ENCODE assay signal across 8 cellular contexts in the genomic region with DNA sequence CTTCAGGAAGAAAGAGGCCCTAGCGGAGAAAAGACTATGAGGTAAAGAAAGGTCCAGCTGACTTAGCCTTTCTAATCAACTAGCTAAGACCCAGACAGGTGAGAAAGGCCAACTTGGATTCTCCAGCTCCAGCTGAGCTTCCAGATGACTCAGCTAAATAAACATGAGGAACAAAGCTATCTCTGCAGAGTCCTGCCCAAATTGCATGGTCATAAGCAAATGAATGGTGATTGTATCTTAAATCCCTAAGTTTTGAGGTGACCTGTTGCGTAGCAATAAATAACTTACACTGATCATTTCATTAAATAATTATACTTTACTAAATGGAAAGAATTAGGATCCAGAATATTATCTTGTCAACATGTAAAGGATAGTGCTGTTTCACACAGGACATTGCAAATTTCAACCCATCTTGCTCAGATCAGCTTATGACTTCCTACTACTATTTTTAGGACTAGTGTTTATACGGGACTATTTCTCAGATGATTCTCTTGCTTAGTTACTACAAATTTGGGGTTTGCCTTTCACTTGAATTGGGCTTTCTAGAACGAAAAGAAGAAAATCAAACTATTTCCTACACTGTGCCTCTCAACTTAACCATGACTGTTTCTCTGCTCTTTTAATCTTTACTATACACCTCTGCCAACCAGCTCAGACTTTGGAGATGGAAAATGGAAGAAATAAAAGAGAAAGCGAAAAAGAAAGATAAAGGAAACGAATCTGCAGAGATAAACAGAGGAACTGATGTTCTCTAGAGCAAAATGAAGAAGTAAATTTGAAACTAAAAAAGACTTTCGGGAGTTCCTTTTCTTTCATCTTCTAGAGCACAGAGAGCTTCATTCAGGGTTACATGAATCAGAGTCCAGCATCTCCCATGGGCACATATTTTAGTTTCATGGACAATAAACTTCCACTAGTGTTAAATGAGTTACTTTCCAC. TPM values are rescaled to one million over a fixed set of nuclear protein-coding genes. Genes with fewer than 3 reads are reported as not detected.
DNase-seq lines count a peak whose midpoint lies in the region; ATAC-seq and TF ChIP-seq lines count a peak whose summit lies in the region.

No MANE protein-coding gene starts in this region.

- peak; percentile 27 for ATAC-seq in HG03108 (IDR thresholded peaks at IDR 0.05; ENCODE audit: unreplicated experiment)
- no peak for ATAC-seq in foreskin keratinocyte

- peak overlapping the region; percentile 29 for H3K4me2 ChIP-seq in SK-N-SH

- H3K79me2 ChIP-seq in SK-N-SH (ENCODE audit: insufficient read depth) = no peaks in the 10 kb centered on the region

- H3K9me3 Mint-ChIP-seq in activated naive CD4-positive, alpha-beta T cell treated with anti-CD3 and anti-CD28 coated beads, Interleukin-2, amount 50 U/mL, for 24 hours = peaks cover 10% of the 10 kb centered on the region

- H3K27ac ChIP-seq in SK-N-SH (ENCODE audit: low read depth in 2 of 2, low read length in 1 of 2) (peak overlapping the region in 1 of 2 experiments; percentile 25; a peak in 1 of 4 replicates), foreskin keratinocyte (peak overlapping the region; percentile 31)

- no peaks in the 10 kb centered on the region for H3K9me3 ChIP-seq in SK-N-SH

- H3K27me3 ChIP-seq in SK-N-SH (ENCODE audit: insufficient read depth) (no peaks in the 10 kb centered on the region), foreskin keratinocyte (no peaks in the 10 kb centered on the region)

- no peak for TF ChIP-seq EP300 in SK-N-SH (IDR thresholded peaks at IDR 0.05; ENCODE audit: borderline replicate concordance in 1 of 2, low read depth in 1 of 2, low read length in 1 of 2)

- H4K20me1 ChIP-seq in SK-N-SH (ENCODE audit: insufficient read depth) = no peaks in the 10 kb centered on the region

- 59% methylated on average over 7 of the region's 7 CpGs for WGBS in SK-N-SH (ENCODE audit: low lambda C conversion rate)

- no peak for TF ChIP-seq RAD21 in SK-N-SH (IDR thresholded peaks at IDR 0.05; ENCODE audit: low read length)

- TF ChIP-seq CTCF in SK-N-SH (IDR thresholded peaks at IDR 0.05) (no peak), foreskin keratinocyte (conservative IDR thresholded peaks at IDR 0.05) (no peak)

- peaks cover 20% of the 10 kb centered on the region for H3K4me1 Mint-ChIP-seq in activated naive CD4-positive, alpha-beta T cell treated with anti-CD3 and anti-CD28 coated beads, Interleukin-2, amount 50 U/mL, for 24 hours

- peak overlapping the region; percentile 9; the same call in 1 of the 2 replicates for H3K9ac ChIP-seq in SK-N-SH

- H2AFZ ChIP-seq in SK-N-SH (ENCODE audit: low read depth) = peak overlapping the region; percentile 53

- no peaks in the 10 kb centered on the region for H3K9me2 ChIP-seq in SK-N-SH

- H3K4me1 ChIP-seq in SK-N-SH (ENCODE audit: control insufficient read depth in 1 of 2, insufficient read depth in 2 of 2, low read depth in 1 of 2, low read length in 1 of 2) (no peaks in the 10 kb centered on the region; a peak in 3 of 4 replicates), foreskin keratinocyte (peaks cover 39% of the 10 kb centered on the region)

- CTCF ChIA-PET in SK-N-SH (lab: Yijun Ruan, JAX) = interaction anchor here (0.6 to 4.5 kb wide), 16 partner anchors 9 to 907 kb away, joined by 3 to 26 read pairs (median 4); no protein-coding TSS in a partner anchor

- H3K36me3 ChIP-seq in SK-N-SH (replicated peaks in 1 of 2; ENCODE audit: control insufficient read depth in 1 of 2, insufficient read depth in 2 of 2, low read length in 1 of 2) = no peaks in the 10 kb centered on the region

- POLR2A ChIA-PET in SK-N-SH (lab: Yijun Ruan, JAX) = no interaction called here

- no peak for DNase-seq in activated naive CD4-positive, alpha-beta T cell treated with anti-CD3 and anti-CD28 coated beads, Interleukin-2, amount 50 U/mL, for 16 hours
- DNase-seq in SK-N-SH = no peak
- peak; percentile 64 to 71 for DNase-seq in foreskin keratinocyte
- DNase-seq in NCI-H2081 treated with DMSO at 0.1 percent for 48 hours (lab: John Stamatoyannopoulos, UW) = no peak
- DNase-seq in NCI-H2171 treated with DMSO at 0.1 percent for 48 hours (lab: John Stamatoyannopoulos, UW) = no peak
- no peak for DNase-seq in HuH-7.5 (ENCODE audit: low spot score)

- no peaks in the 10 kb centered on the region for H3K27me3 Mint-ChIP-seq in activated naive CD4-positive, alpha-beta T cell treated with anti-CD3 and anti-CD28 coated beads, Interleukin-2, amount 50 U/mL, for 24 hours

- peak overlapping the region; percentile 72 for H3K27ac Mint-ChIP-seq in activated naive CD4-positive, alpha-beta T cell treated with anti-CD3 and anti-CD28 coated beads, Interleukin-2, amount 50 U/mL, for 24 hours

- H3K4me3 ChIP-seq in SK-N-SH (ENCODE audit: low read depth in 2 of 2, low read length in 1 of 2) = no peak overlapping the region

- peak overlapping the region; percentile 60 for H3K4me3 Mint-ChIP-seq in activated naive CD4-positive, alpha-beta T cell treated with anti-CD3 and anti-CD28 coated beads, Interleukin-2, amount 50 U/mL, for 24 hours

- peaks cover 5% of the 10 kb centered on the region for H3F3A ChIP-seq in SK-N-SH (replicated peaks; ENCODE audit: insufficient read depth)

- peaks cover 7% of the 10 kb centered on the region for H3K36me3 Mint-ChIP-seq in activated naive CD4-positive, alpha-beta T cell treated with anti-CD3 and anti-CD28 coated beads, Interleukin-2, amount 50 U/mL, for 24 hours

TF ChIP-seq in SK-N-SH, 30 proteins besides CTCF, POLR2A, EP300 and RAD21:
- no peak for TF ChIP-seq NFIC (IDR thresholded peaks at IDR 0.05; ENCODE audit: borderline replicate concordance)
- TF ChIP-seq SMC3 (IDR thresholded peaks at IDR 0.05; ENCODE audit: low read depth, low read length) = no peak
- TF ChIP-seq CHD2 (IDR thresholded peaks at IDR 0.05; ENCODE audit: low read length, partially characterized antibody) = no peak
- TF ChIP-seq FOXJ3 (CRISPR knock-in tag; IDR thresholded peaks at IDR 0.05) = no peak

RNA-seq across cellular contexts. Expression of gene ADGRG7, which starts 6.6 kb away (rescaled TPM):
- not detected in 2 replicates for polyA plus RNA-seq in SK-N-SH (2012; rRNA removed)
- polyA plus RNA-seq in SK-N-SH (2012; cell fraction: cytosol; rRNA removed) = 0.01 TPM in 1 of 2 replicates, not detected in the other
- polyA plus RNA-seq in SK-N-SH (2012; cell fraction: nucleus; rRNA removed) = not detected in 2 replicates
- not detected in 2 replicates for total RNA-seq in foreskin keratinocyte
- not detected in 2 replicates for polyA plus RNA-seq in foreskin keratinocyte

Comparison
In these comparisons a context has a peak if more than half of its experiments do, and no peak if none do; other contexts are left out.
1. DNase-seq: peak in foreskin keratinocyte (2 of 2); none in activated naive CD4-positive, alpha-beta T cell treated with anti-CD3 and anti-CD28 coated beads, Interleukin-2, amount 50 U/mL, for 16 hours (single experiment), SK-N-SH (single experiment), NCI-H2081 treated with DMSO at 0.1 percent for 48 hours (single experiment), NCI-H2171 treated with DMSO at 0.1 percent for 48 hours (single experiment) and HuH-7.5 (single experiment).